In the genomic region with DNA sequence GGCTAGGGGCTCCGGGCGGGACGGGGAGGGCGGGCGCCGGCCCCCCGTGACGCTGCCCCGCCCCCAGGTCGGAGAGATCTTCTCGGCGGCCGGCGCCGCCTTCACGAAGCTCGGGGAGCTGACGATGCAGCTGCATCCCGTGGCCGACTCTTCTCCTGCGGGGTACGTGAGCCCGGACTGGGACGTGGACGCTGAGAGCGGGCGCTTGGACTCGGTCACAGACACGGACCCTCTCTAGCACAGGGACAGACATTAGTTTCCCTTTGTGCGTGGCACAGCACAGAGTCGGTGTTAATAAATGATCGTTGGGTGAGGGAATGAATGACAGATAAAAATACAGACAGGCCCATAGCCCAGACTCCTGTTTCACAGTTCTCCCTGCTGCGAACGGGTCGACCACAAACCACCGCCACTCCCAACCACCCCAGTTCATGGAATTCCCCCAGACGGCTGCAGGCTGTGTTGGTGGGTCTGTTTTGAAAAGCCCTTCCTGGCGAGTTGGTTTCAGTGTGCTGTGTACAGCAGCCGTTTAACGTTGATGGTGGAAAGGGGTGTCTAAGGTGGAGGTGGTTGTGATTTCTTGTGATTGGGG, we compare ENCODE assay signal across 8 cellular contexts. TPM values are rescaled to one million over a fixed set of nuclear protein-coding genes. Genes with fewer than 3 reads are reported as not detected.
DNase-seq lines count a peak whose midpoint lies in the region; FAIRE-seq and TF ChIP-seq lines count a peak whose summit lies in the region.

No MANE protein-coding gene starts in this region.

- H3K4me2 ChIP-seq in OCI-LY1 (ENCODE audit: low read length) (peak overlapping the region; percentile 97), skeletal muscle satellite cell (ENCODE audit: low read length) (peak overlapping the region; percentile 89)

- H3K36me3 ChIP-seq in GM06990 (ENCODE audit: control insufficient read depth, insufficient read depth, low read length), result peaks cover 6% of the 10 kb centered on the region
- H3K36me3 ChIP-seq in HAP-1 (replicated peaks), result no peaks in the 10 kb centered on the region; the same call in 1 of the 2 replicates
- H3K36me3 ChIP-seq in OCI-LY1 (ENCODE audit: insufficient read depth, low read length), result peaks cover 5% of the 10 kb centered on the region; the same call in 1 of the 2 replicates
- peaks cover 16% of the 10 kb centered on the region for H3K36me3 ChIP-seq in skeletal muscle satellite cell (ENCODE audit: insufficient read depth, low read length)

- DNase-seq in GM06990 (ENCODE audit: extremely low read depth, insufficient read length), result no peak
- DNase-seq in HAP-1 (ENCODE audit: low spot score in 2 of 2), result no peak
- DNase-seq in activated T-helper 1 cell treated with anti-CD3 and anti-CD28 coated beads, Interleukin-2, amount 50 U/mL, for 16 hours (ENCODE audit: low read depth in 1 of 2, low spot score in 1 of 2), result peak; percentile 48 to 71
- peak; percentile 32 for DNase-seq in germinal center (ENCODE audit: low spot score)
- no peak for DNase-seq in HTR-8/SVneo (ENCODE audit: insufficient read length, low spot score)
- DNase-seq in DMS79 treated with DMSO at 0.1 percent for 48 hours (lab: John Stamatoyannopoulos, UW), result no peak

- H3K9me2 ChIP-seq in OCI-LY1 (ENCODE audit: low read depth, low read length), result no peaks in the 10 kb centered on the region

- no peaks in the 10 kb centered on the region for H3F3A ChIP-seq in OCI-LY1 (ENCODE audit: insufficient read depth, low read length)

- peaks cover 14% of the 10 kb centered on the region for H3K79me2 ChIP-seq in OCI-LY1 (ENCODE audit: insufficient read depth, low read length)

- H3K4me1 ChIP-seq in HAP-1 (peaks cover 19% of the 10 kb centered on the region), OCI-LY1 (ENCODE audit: insufficient read depth, low read length, severe bottlenecking) (peaks cover 32% of the 10 kb centered on the region), skeletal muscle satellite cell (ENCODE audit: control insufficient read depth, insufficient read depth, low read length) (peaks cover 45% of the 10 kb centered on the region)

- H3K27ac ChIP-seq in OCI-LY1 (ENCODE audit: low read depth, low read length, poor library complexity, severe bottlenecking), result peak overlapping the region; percentile 11

- no peak for FAIRE-seq in HTR-8/SVneo (lab: Jason Lieb, UNC)

- no peak for TF ChIP-seq CTCF in GM06990 (IDR thresholded peaks at IDR 0.05; ENCODE audit: insufficient read depth, low read length, poor library complexity, severe bottlenecking)
- TF ChIP-seq CTCF in OCI-LY1 (IDR thresholded peaks at IDR 0.05; ENCODE audit: low read length), result no peak

- no peaks in the 10 kb centered on the region for H3K27me3 ChIP-seq in GM06990 (replicated peaks; ENCODE audit: control insufficient read depth, insufficient read depth, low read length)
- H3K27me3 ChIP-seq in HAP-1 (ENCODE audit: low read depth), result no peaks in the 10 kb centered on the region
- no peaks in the 10 kb centered on the region for H3K27me3 ChIP-seq in OCI-LY1 (ENCODE audit: insufficient read depth, low read length)
- no peaks in the 10 kb centered on the region for H3K27me3 ChIP-seq in skeletal muscle satellite cell (ENCODE audit: control insufficient read depth, insufficient read depth, low read length)

- H4K20me1 ChIP-seq in OCI-LY1 (ENCODE audit: insufficient read depth, low read length), result no peaks in the 10 kb centered on the region

- H2AFZ ChIP-seq in OCI-LY1 (ENCODE audit: low read length), result no peak overlapping the region

- in situ Hi-C loops in HAP-1 (cut with MboI; ENCODE audit: low sequenced_read_pairs), result no loop called here

- H3K9me3 ChIP-seq in HAP-1 (no peaks in the 10 kb centered on the region), OCI-LY1 (ENCODE audit: low read length) (no peaks in the 10 kb centered on the region), skeletal muscle satellite cell (replicated peaks; ENCODE audit: low read length) (no peaks in the 10 kb centered on the region)

- peak overlapping the region; percentile 76 for H3K9ac ChIP-seq in OCI-LY1 (ENCODE audit: low read length)
- H3K9ac ChIP-seq in skeletal muscle satellite cell (ENCODE audit: low read depth, low read length), result peak overlapping the region; percentile 99

- H3K4me3 ChIP-seq in GM06990 (replicated peaks; ENCODE audit: low read depth, low read length) (peak overlapping the region; percentile 95), HAP-1 (peak overlapping the region; percentile 92), OCI-LY1 (ENCODE audit: low read depth, low read length, poor library complexity, severe bottlenecking) (peak overlapping the region; percentile 76), skeletal muscle satellite cell (ENCODE audit: low read length) (peak overlapping the region; percentile 99)

RNA-seq across cellular contexts. Expression of a gene that starts 2.7 kb away (rescaled TPM):
- total RNA-seq in skeletal muscle satellite cell (2012; rRNA removed), result 26.2 and 28.4 TPM in 2 replicates

RNA-seq across cellular contexts. Expression of a gene that starts 7.8 kb away (rescaled TPM):
- total RNA-seq in skeletal muscle satellite cell (2012; rRNA removed), result under 0.01 TPM in 1 of 2 replicates, not detected in the other

RNA-seq across cellular contexts. Expression of a gene that starts 19.2 kb away (rescaled TPM):
- total RNA-seq in skeletal muscle satellite cell (2012; rRNA removed), result 0.22 TPM in 1 of 2 replicates, not detected in the other

RNA-seq across cellular contexts. Expression of a gene that starts 20.7 kb away (rescaled TPM):
- 0.76 and 0.87 TPM in 2 replicates for total RNA-seq in skeletal muscle satellite cell (2012; rRNA removed)

RNA-seq across cellular contexts. Expression of a gene that starts 28.8 kb away (rescaled TPM):
- total RNA-seq in skeletal muscle satellite cell (2012; rRNA removed), result under 0.01 TPM in 1 of 2 replicates, not detected in the other

Comparison
In these comparisons a context has a peak if more than half of its experiments do, and no peak if none do; other contexts are left out.
1. DNase-seq: peak in activated T-helper 1 cell treated with anti-CD3 and anti-CD28 coated beads, Interleukin-2, amount 50 U/mL, for 16 hours (2 of 2) and germinal center (single experiment); none in GM06990 (single experiment), HAP-1 (0 of 2), HTR-8/SVneo (single experiment) and DMS79 treated with DMSO at 0.1 percent for 48 hours (single experiment).
2. Peak in every context shown above with its lines, with median percentiles within 50 percentile points of each other: H3K4me3 ChIP-seq.